ENCODE assay signal across 2 cellular contexts in the genomic region with DNA sequence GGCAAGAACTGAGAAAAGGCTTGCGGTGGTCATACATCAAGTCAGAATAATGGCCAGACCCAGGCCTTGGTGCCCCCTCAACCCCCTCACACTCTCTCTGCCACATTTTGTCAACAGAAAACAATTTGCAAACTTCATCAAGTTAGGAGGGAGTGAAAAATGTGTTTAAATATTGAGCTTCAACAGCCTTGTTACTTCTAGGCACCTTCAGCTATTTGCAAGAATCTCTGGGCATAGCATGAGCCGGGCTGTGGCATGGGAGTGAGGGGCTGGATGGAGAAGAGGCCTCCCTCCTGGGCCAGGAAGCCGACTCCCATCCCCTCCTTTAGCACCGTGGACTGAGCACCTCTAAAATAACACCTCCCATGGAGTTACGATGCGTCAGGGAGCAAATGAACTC.
TF ChIP-seq lines count a peak whose summit lies in the region.

No MANE protein-coding gene starts in this region.

TF ChIP-seq in GM12878, 131 proteins besides CTCF, POLR2A, EP300 and RAD21:
- TF ChIP-seq, protein P1, sequence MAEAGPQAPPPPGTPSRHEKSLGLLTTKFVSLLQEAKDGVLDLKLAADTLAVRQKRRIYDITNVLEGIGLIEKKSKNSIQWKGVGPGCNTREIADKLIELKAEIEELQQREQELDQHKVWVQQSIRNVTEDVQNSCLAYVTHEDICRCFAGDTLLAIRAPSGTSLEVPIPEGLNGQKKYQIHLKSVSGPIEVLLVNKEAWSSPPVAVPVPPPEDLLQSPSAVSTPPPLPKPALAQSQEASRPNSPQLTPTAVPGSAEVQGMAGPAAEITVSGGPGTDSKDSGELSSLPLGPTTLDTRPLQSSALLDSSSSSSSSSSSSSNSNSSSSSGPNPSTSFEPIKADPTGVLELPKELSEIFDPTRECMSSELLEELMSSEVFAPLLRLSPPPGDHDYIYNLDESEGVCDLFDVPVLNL (IDR thresholded peaks at IDR 0.05; ENCODE audit: low read depth, low read length) = no peak
- TF ChIP-seq NFYA (IDR thresholded peaks at IDR 0.05; ENCODE audit: borderline replicate concordance, low read depth, low read length) = no peak
- TF ChIP-seq IKZF2 (IDR thresholded peaks at IDR 0.05) = no peak
- TF ChIP-seq, protein P2, sequence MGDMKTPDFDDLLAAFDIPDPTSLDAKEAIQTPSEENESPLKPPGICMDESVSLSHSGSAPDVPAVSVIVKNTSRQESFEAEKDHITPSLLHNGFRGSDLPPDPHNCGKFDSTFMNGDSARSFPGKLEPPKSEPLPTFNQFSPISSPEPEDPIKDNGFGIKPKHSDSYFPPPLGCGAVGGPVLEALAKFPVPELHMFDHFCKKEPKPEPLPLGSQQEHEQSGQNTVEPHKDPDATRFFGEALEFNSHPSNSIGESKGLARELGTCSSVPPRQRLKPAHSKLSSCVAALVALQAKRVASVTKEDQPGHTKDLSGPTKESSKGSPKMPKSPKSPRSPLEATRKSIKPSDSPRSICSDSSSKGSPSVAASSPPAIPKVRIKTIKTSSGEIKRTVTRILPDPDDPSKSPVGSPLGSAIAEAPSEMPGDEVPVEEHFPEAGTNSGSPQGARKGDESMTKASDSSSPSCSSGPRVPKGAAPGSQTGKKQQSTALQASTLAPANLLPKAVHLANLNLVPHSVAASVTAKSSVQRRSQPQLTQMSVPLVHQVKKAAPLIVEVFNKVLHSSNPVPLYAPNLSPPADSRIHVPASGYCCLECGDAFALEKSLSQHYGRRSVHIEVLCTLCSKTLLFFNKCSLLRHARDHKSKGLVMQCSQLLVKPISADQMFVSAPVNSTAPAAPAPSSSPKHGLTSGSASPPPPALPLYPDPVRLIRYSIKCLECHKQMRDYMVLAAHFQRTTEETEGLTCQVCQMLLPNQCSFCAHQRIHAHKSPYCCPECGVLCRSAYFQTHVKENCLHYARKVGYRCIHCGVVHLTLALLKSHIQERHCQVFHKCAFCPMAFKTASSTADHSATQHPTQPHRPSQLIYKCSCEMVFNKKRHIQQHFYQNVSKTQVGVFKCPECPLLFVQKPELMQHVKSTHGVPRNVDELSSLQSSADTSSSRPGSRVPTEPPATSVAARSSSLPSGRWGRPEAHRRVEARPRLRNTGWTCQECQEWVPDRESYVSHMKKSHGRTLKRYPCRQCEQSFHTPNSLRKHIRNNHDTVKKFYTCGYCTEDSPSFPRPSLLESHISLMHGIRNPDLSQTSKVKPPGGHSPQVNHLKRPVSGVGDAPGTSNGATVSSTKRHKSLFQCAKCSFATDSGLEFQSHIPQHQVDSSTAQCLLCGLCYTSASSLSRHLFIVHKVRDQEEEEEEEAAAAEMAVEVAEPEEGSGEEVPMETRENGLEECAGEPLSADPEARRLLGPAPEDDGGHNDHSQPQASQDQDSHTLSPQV (IDR thresholded peaks at IDR 0.05) = no peak
- no peak for TF ChIP-seq KLF5 (IDR thresholded peaks at IDR 0.05; ENCODE audit: partially characterized antibody)
- no peak for TF ChIP-seq YBX1 (IDR thresholded peaks at IDR 0.05)
- no peak for TF ChIP-seq ZNF622 (IDR thresholded peaks at IDR 0.05)
- TF ChIP-seq FOXM1 (IDR thresholded peaks at IDR 0.05; ENCODE audit: low read depth, low read length) = no peak
- TF ChIP-seq BMI1 (IDR thresholded peaks at IDR 0.05; ENCODE audit: borderline replicate concordance) = no peak
- no peak for TF ChIP-seq ESRRA (IDR thresholded peaks at IDR 0.05; ENCODE audit: low read length)
- TF ChIP-seq, protein P3, sequence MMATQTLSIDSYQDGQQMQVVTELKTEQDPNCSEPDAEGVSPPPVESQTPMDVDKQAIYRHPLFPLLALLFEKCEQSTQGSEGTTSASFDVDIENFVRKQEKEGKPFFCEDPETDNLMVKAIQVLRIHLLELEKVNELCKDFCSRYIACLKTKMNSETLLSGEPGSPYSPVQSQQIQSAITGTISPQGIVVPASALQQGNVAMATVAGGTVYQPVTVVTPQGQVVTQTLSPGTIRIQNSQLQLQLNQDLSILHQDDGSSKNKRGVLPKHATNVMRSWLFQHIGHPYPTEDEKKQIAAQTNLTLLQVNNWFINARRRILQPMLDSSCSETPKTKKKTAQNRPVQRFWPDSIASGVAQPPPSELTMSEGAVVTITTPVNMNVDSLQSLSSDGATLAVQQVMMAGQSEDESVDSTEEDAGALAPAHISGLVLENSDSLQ (IDR thresholded peaks at IDR 0.05) = no peak
- TF ChIP-seq RAD51 (IDR thresholded peaks at IDR 0.05) = no peak
- no peak for TF ChIP-seq RELA (IDR thresholded peaks at IDR 0.05; ENCODE audit: borderline replicate concordance, partially characterized antibody)
- TF ChIP-seq PAX8 (IDR thresholded peaks at IDR 0.05) = no peak
- TF ChIP-seq, protein P4, sequence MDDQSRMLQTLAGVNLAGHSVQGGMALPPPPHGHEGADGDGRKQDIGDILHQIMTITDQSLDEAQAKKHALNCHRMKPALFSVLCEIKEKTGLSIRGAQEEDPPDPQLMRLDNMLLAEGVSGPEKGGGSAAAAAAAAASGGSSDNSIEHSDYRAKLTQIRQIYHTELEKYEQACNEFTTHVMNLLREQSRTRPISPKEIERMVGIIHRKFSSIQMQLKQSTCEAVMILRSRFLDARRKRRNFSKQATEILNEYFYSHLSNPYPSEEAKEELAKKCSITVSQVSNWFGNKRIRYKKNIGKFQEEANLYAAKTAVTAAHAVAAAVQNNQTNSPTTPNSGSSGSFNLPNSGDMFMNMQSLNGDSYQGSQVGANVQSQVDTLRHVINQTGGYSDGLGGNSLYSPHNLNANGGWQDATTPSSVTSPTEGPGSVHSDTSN (IDR thresholded peaks at IDR 0.05; ENCODE audit: insufficient replicate concordance, low read depth, low read length) = no peak
- TF ChIP-seq CHD4 (IDR thresholded peaks at IDR 0.05) = no peak
- TF ChIP-seq HDAC2 (IDR thresholded peaks at IDR 0.05) = no peak

TF ChIP-seq in GM23338, 12 proteins besides CTCF, POLR2A, EP300 and RAD21:
- no peak for TF ChIP-seq EZH2 (IDR thresholded peaks at IDR 0.05; ENCODE audit: low read depth, unreplicated experiment)
- TF ChIP-seq ZNF331 (CRISPR knock-in tag; IDR thresholded peaks at IDR 0.05; ENCODE audit: low read depth) = no peak
- TF ChIP-seq, protein P5, sequence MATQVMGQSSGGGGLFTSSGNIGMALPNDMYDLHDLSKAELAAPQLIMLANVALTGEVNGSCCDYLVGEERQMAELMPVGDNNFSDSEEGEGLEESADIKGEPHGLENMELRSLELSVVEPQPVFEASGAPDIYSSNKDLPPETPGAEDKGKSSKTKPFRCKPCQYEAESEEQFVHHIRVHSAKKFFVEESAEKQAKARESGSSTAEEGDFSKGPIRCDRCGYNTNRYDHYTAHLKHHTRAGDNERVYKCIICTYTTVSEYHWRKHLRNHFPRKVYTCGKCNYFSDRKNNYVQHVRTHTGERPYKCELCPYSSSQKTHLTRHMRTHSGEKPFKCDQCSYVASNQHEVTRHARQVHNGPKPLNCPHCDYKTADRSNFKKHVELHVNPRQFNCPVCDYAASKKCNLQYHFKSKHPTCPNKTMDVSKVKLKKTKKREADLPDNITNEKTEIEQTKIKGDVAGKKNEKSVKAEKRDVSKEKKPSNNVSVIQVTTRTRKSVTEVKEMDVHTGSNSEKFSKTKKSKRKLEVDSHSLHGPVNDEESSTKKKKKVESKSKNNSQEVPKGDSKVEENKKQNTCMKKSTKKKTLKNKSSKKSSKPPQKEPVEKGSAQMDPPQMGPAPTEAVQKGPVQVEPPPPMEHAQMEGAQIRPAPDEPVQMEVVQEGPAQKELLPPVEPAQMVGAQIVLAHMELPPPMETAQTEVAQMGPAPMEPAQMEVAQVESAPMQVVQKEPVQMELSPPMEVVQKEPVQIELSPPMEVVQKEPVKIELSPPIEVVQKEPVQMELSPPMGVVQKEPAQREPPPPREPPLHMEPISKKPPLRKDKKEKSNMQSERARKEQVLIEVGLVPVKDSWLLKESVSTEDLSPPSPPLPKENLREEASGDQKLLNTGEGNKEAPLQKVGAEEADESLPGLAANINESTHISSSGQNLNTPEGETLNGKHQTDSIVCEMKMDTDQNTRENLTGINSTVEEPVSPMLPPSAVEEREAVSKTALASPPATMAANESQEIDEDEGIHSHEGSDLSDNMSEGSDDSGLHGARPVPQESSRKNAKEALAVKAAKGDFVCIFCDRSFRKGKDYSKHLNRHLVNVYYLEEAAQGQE (IDR thresholded peaks at IDR 0.05; ENCODE audit: unreplicated experiment) = no peak
- TF ChIP-seq JUNB (IDR thresholded peaks at IDR 0.05; ENCODE audit: unreplicated experiment) = no peak
- TF ChIP-seq ZNF114 (CRISPR knock-in tag; IDR thresholded peaks at IDR 0.05) = no peak
- TF ChIP-seq POLR2AphosphoS5 (IDR thresholded peaks at IDR 0.05; ENCODE audit: low read depth) = no peak
- TF ChIP-seq, protein P6, sequence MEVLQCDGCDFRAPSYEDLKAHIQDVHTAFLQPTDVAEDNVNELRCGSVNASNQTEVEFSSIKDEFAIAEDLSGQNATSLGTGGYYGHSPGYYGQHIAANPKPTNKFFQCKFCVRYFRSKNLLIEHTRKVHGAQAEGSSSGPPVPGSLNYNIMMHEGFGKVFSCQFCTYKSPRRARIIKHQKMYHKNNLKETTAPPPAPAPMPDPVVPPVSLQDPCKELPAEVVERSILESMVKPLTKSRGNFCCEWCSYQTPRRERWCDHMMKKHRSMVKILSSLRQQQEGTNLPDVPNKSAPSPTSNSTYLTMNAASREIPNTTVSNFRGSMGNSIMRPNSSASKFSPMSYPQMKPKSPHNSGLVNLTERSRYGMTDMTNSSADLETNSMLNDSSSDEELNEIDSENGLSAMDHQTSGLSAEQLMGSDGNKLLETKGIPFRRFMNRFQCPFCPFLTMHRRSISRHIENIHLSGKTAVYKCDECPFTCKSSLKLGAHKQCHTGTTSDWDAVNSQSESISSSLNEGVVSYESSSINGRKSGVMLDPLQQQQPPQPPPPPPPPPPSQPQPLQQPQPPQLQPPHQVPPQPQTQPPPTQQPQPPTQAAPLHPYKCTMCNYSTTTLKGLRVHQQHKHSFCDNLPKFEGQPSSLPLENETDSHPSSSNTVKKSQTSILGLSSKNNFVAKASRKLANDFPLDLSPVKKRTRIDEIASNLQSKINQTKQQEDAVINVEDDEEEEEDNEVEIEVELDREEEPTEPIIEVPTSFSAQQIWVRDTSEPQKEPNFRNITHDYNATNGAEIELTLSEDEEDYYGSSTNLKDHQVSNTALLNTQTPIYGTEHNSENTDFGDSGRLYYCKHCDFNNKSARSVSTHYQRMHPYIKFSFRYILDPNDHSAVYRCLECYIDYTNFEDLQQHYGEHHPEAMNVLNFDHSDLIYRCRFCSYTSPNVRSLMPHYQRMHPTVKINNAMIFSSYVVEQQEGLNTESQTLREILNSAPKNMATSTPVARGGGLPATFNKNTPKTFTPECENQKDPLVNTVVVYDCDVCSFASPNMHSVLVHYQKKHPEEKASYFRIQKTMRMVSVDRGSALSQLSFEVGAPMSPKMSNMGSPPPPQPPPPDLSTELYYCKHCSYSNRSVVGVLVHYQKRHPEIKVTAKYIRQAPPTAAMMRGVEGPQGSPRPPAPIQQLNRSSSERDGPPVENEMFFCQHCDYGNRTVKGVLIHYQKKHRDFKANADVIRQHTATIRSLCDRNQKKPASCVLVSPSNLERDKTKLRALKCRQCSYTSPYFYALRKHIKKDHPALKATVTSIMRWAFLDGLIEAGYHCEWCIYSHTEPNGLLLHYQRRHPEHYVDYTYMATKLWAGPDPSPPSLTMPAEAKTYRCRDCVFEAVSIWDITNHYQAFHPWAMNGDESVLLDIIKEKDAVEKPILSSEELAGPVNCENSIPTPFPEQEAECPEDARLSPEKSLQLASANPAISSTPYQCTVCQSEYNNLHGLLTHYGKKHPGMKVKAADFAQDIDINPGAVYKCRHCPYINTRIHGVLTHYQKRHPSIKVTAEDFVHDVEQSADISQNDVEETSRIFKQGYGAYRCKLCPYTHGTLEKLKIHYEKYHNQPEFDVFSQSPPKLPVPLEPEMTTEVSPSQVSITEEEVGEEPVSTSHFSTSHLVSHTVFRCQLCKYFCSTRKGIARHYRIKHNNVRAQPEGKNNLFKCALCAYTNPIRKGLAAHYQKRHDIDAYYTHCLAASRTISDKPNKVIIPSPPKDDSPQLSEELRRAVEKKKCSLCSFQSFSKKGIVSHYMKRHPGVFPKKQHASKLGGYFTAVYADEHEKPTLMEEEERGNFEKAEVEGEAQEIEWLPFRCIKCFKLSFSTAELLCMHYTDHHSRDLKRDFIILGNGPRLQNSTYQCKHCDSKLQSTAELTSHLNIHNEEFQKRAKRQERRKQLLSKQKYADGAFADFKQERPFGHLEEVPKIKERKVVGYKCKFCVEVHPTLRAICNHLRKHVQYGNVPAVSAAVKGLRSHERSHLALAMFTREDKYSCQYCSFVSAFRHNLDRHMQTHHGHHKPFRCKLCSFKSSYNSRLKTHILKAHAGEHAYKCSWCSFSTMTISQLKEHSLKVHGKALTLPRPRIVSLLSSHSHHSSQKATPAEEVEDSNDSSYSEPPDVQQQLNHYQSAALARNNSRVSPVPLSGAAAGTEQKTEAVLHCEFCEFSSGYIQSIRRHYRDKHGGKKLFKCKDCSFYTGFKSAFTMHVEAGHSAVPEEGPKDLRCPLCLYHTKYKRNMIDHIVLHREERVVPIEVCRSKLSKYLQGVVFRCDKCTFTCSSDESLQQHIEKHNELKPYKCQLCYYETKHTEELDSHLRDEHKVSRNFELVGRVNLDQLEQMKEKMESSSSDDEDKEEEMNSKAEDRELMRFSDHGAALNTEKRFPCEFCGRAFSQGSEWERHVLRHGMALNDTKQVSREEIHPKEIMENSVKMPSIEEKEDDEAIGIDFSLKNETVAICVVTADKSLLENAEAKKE (CRISPR knock-in tag; IDR thresholded peaks at IDR 0.05) = no peak
- TF ChIP-seq STAT1 (IDR thresholded peaks at IDR 0.05; ENCODE audit: unreplicated experiment) = no peak
- no peak for TF ChIP-seq EZH2phosphoT487 (IDR thresholded peaks at IDR 0.05; ENCODE audit: unreplicated experiment)
- TF ChIP-seq NANOG (IDR thresholded peaks at IDR 0.05; ENCODE audit: borderline replicate concordance) = no peak
- no peak for TF ChIP-seq CREB1 (CRISPR knock-in tag; IDR thresholded peaks at IDR 0.05; ENCODE audit: low read depth)
- TF ChIP-seq, protein P7, sequence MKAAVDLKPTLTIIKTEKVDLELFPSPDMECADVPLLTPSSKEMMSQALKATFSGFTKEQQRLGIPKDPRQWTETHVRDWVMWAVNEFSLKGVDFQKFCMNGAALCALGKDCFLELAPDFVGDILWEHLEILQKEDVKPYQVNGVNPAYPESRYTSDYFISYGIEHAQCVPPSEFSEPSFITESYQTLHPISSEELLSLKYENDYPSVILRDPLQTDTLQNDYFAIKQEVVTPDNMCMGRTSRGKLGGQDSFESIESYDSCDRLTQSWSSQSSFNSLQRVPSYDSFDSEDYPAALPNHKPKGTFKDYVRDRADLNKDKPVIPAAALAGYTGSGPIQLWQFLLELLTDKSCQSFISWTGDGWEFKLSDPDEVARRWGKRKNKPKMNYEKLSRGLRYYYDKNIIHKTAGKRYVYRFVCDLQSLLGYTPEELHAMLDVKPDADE (IDR thresholded peaks at IDR 0.05) = no peak
